In the genomic region with DNA sequence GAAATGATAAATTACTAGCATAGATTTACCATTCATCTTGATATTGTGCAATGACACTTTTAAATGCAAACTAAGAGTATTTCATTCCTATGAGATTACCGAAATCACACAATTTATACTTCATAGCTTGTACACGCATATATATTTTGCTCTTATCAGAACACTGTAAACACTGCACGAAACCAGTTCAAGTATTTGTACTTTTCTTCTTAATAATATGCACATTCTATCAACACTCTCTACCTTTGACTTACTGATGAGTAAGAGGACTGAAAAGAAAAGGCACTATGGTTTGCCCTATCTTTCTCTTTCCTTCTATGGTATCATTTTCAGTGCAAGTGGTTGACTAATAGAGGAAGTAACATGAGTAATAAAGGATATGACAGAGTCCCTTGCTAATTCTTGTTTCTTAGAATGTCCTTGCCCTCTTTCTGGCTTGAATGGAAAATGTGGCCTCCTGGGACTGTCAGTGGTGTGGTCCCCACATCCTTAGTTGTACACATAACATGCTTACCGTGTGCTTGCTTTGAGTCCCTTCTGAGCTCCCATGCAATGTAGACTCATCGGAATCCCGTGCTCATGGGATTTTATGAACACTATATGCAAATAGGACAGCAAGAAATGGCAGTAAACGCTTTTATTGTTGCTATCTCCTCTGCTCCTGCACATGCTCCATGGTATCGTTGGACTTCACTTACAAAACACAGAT, we compare ENCODE assay signal across 8 cellular contexts.
DNase-seq lines count a peak whose midpoint lies in the region; ATAC-seq lines count a peak whose summit lies in the region.

No MANE protein-coding gene starts in this region.

- DNase-seq in AG08395 (ENCODE audit: low spot score), result peak; percentile 69
- peak; percentile 86 to 91 for DNase-seq in SJSA1 (ENCODE audit: low read depth in 1 of 2, low spot score in 2 of 2)
- DNase-seq in fibroblast of gingiva (ENCODE audit: low read depth), result peak; percentile 72
- DNase-seq in stimulated activated CD4-positive, alpha-beta T cell treated with anti-CD3 and anti-CD28 coated beads, Interleukin-1b, Interleukin-23, amount 100 ng/mL, for 48 hours, result peak; percentile 67
- no peak for DNase-seq in NCI-H2081 (lab: John Stamatoyannopoulos, UW)
- DNase-seq in NCI-H446 (lab: John Stamatoyannopoulos, UW), result no peak

- H3K4me1 ChIP-seq in SJSA1 (replicated peaks), result peaks cover 73% of the 10 kb centered on the region

- H3K27ac ChIP-seq in SJSA1, result peak overlapping the region; percentile 93

- H3K27me3 ChIP-seq in SJSA1 (replicated peaks), result no peaks in the 10 kb centered on the region

- no peak overlapping the region for H3K4me3 ChIP-seq in SJSA1

- ATAC-seq in GM18873 (IDR thresholded peaks at IDR 0.05; ENCODE audit: low FRiP score, unreplicated experiment) (peak; percentile 89), HG03066 (IDR thresholded peaks at IDR 0.05; ENCODE audit: low read depth, unreplicated experiment) (peak; percentile 80)

- H3K9me3 ChIP-seq in SJSA1 (replicated peaks), result no peaks in the 10 kb centered on the region

- H3K36me3 ChIP-seq in SJSA1, result peaks cover 12% of the 10 kb centered on the region; the same call in 1 of the 2 replicates

Comparison
In these comparisons a context has a peak if more than half of its experiments do, and no peak if none do; other contexts are left out.
1. DNase-seq: peak in AG08395 (single experiment), SJSA1 (2 of 2), fibroblast of gingiva (single experiment) and stimulated activated CD4-positive, alpha-beta T cell treated with anti-CD3 and anti-CD28 coated beads, Interleukin-1b, Interleukin-23, amount 100 ng/mL, for 48 hours (single experiment); none in NCI-H2081 (0 of 2) and NCI-H446 (0 of 2).